Comparison of ENCODE assay signal across 10 cellular contexts in the genomic region with DNA sequence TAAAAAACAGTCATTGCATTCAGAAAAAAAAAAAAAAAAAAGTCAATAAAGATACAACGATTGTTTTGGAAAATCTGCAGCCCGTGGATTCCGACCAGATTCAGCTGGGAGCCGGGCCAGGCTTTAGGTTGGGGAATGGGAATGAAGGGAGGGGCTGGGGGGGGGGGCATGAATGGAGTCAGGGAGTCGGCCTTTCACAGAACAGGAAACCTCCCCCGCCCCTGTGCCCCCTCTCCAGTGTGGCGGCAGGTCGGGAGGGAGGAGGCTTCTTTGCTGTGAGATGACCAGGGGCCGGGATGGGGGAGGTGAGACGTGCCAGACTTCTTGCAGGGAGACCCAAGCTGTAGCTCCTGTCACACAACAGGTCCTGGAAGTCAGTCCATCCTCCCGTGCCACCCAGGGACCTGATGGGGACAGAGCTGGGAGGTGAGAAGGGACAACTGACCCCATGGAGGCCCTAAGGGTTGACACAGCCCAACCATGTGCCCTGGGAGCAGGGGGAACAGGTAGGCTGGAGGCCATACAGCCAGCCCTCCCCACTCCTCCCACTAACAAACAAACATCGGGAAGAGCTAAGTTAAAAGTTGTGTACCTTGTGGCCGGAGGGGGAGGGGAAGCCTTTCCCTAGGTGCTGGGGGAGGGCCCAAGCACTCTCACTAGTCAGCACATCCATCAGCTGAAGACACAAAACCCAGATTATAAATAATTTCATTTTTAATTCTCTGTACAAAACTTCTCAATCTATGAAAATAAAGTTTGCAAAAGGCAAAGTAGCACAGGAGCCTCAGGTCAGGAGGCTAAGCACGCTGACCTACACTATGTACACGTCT. TPM values are rescaled to one million over a fixed set of nuclear protein-coding genes. Genes with fewer than 3 reads are reported as not detected.
DNase-seq lines count a peak whose midpoint lies in the region; ATAC-seq, FAIRE-seq and TF ChIP-seq lines count a peak whose summit lies in the region.
"Had no signal": no experiment of that assay in that cellular context is flagged by ENCODE, and none has a peak within 500 bp of the region (broad histone marks: within the 10 kb centered on the region; RNA-seq: fewer than 3 reads in every experiment).

No MANE protein-coding gene starts in this region.

- peak overlapping the region; percentile 30 for H3K4me3 ChIP-seq in HUES6 (ENCODE audit: low read depth, low read length)
- H3K4me3 ChIP-seq in dorsolateral prefrontal cortex = peak overlapping the region in 1 of 59 donors; percentile 0
- no peak overlapping the region for H3K4me3 ChIP-seq in osteoblast (ENCODE audit: insufficient read depth, low read length)

- H3K27me3 ChIP-seq in HUES6 (ENCODE audit: control insufficient read depth, insufficient read depth, low read length) = peaks cover 20% of the 10 kb centered on the region
- H3K27me3 ChIP-seq in dorsolateral prefrontal cortex = no peaks in the 10 kb centered on the region
- no peaks in the 10 kb centered on the region for H3K27me3 ChIP-seq in osteoblast (ENCODE audit: insufficient read depth, low read length)

- no peaks in the 10 kb centered on the region for H3K9me3 ChIP-seq in HUES6 (ENCODE audit: control insufficient read depth, insufficient read depth, low read depth, low read length)
- H3K9me3 ChIP-seq in osteoblast (ENCODE audit: low read depth, low read length) = no peaks in the 10 kb centered on the region

- intact Hi-C loops in dorsolateral prefrontal cortex (cut with DNase I) = loop anchor here (2.0 to 10.0 kb wide), 7 partner anchors 36 to 226 kb away; partner anchors contain the start of genes ATPAF2 (in 2 of the 2), GID4 (in 2 of the 2), RAI1 (in 2 of the 2) and DRC3 (in 1 of the 2)

- peak; percentile 9 for DNase-seq in COLO668 (lab: John Stamatoyannopoulos, UW; ENCODE audit: unreplicated experiment)
- no peak for DNase-seq in dorsolateral prefrontal cortex
- DNase-seq in osteoblast (ENCODE audit: insufficient read length, low spot score, missing footprints) = peak; percentile 95
- DNase-seq in middle frontal gyrus (ENCODE audit: extremely low spot score, low spot score) = no peak
- DNase-seq in stimulated activated CD4-positive, alpha-beta T cell treated with anti-CD3 and anti-CD28 coated beads, Interleukin-1b, Interleukin-23, amount 100 ng/mL, for 48 hours = no peak
- no peak for DNase-seq in HTR-8/SVneo (ENCODE audit: insufficient read length, low spot score)
- DNase-seq: KG1, SIG-M5 had no signal

- H3K27ac ChIP-seq in HUES6 (ENCODE audit: low read depth, low read length) = no peak overlapping the region
- H3K27ac ChIP-seq in dorsolateral prefrontal cortex = peak overlapping the region in 58 of 59 donors; percentile 9 to 99 (median 82)
- H3K27ac ChIP-seq in osteoblast (ENCODE audit: low read depth, low read length) = no peak overlapping the region

- FAIRE-seq in HTR-8/SVneo (lab: Jason Lieb, UNC) = no peak

- H3K4me1 ChIP-seq in HUES6 (ENCODE audit: control insufficient read depth, insufficient read depth, low read length) = peaks cover 25% of the 10 kb centered on the region
- no peaks in the 10 kb centered on the region for H3K4me1 ChIP-seq in osteoblast (ENCODE audit: insufficient read depth, low read length)

- TF ChIP-seq CTCF in dorsolateral prefrontal cortex (IDR thresholded peaks at IDR 0.05 in 54 of 56, conservative IDR thresholded peaks at IDR 0.05 in 2 of 56; ENCODE audit: low read depth in 1 of 56, partially characterized antibody in 56 of 56) (no peak), osteoblast (IDR thresholded peaks at IDR 0.05; ENCODE audit: extremely low read depth, low read depth, low read length) (no peak)

- H2AFZ ChIP-seq in osteoblast (ENCODE audit: low read length) = no peak overlapping the region

- H4K20me1 ChIP-seq in osteoblast (ENCODE audit: insufficient read depth, low read length) = peaks cover 11% of the 10 kb centered on the region

- H3K9ac ChIP-seq in HUES6 (ENCODE audit: low read length) = no peak overlapping the region

- H3K36me3 ChIP-seq in HUES6 (ENCODE audit: control insufficient read depth, insufficient read depth, low read length) (peaks cover 37% of the 10 kb centered on the region), osteoblast (ENCODE audit: insufficient read depth, low read length) (peaks cover 21% of the 10 kb centered on the region)

- no peak for ATAC-seq in HG02798 (IDR thresholded peaks at IDR 0.05; ENCODE audit: poor library complexity, unreplicated experiment)

- no peak overlapping the region for H3K4me2 ChIP-seq in osteoblast (ENCODE audit: insufficient read depth, low read length)

- H3K79me2 ChIP-seq in osteoblast (ENCODE audit: insufficient read depth, low read length) = no peaks in the 10 kb centered on the region

RNA-seq across cellular contexts. Expression of gene SREBF1, which starts 25.2 kb away (rescaled TPM):
- total RNA-seq in dorsolateral prefrontal cortex = 100 to 1,000 TPM in 84 of 120 experiments, 10 to 100 TPM in 36; 57.2 to 359 (median 120) TPM
- 115 and 133 TPM in 2 replicates for total RNA-seq in osteoblast

Comparison
In these comparisons a context has a peak if more than half of its experiments do, and no peak if none do; other contexts are left out.
1. DNase-seq: peak in COLO668 (single experiment) and osteoblast (single experiment); none in dorsolateral prefrontal cortex (0 of 10), middle frontal gyrus (single experiment), stimulated activated CD4-positive, alpha-beta T cell treated with anti-CD3 and anti-CD28 coated beads, Interleukin-1b, Interleukin-23, amount 100 ng/mL, for 48 hours (single experiment) and HTR-8/SVneo (single experiment).
2. H3K27ac ChIP-seq: peak in dorsolateral prefrontal cortex (58 of 59); none in HUES6 (single experiment) and osteoblast (single experiment).